ENCODE assay signal across 1 cellular context in the genomic region with DNA sequence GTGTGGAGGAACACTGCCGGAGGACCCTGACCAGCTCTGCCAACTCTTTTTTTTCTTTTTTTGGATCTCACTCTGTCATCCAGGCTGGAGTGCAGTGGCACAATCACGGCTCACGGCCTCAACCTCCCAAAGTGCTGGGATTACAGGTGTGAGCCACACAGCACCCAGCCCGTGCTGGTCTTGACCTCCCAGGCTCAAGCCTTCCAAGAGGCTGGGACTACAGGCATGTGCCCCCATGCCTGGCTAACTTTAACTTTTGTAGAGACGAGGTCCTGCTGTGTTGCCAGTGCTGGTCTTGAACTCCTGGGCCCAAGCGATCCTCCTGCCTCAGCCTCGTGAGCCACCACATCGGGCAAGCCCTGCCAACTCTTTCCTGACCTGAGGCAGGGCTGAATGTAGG.
A peak's percentile ranks its signal among the peaks of the same experiment; 100 is the strongest.
TF ChIP-seq lines count a peak whose summit lies in the region.

No MANE protein-coding gene starts in this region.

TF ChIP-seq in HepG2, 621 proteins besides CTCF, POLR2A, EP300 and RAD21:
- TF ChIP-seq TEAD3 (CRISPR knock-in tag; optimal IDR thresholded peaks at IDR 0.05; ENCODE audit: borderline replicate concordance) (no peak), ZNF768 (CRISPR knock-in tag; IDR thresholded peaks at IDR 0.05) (peak; percentile 87; the same call in 1 of the 2 replicates)
- TF ChIP-seq, protein P1, sequence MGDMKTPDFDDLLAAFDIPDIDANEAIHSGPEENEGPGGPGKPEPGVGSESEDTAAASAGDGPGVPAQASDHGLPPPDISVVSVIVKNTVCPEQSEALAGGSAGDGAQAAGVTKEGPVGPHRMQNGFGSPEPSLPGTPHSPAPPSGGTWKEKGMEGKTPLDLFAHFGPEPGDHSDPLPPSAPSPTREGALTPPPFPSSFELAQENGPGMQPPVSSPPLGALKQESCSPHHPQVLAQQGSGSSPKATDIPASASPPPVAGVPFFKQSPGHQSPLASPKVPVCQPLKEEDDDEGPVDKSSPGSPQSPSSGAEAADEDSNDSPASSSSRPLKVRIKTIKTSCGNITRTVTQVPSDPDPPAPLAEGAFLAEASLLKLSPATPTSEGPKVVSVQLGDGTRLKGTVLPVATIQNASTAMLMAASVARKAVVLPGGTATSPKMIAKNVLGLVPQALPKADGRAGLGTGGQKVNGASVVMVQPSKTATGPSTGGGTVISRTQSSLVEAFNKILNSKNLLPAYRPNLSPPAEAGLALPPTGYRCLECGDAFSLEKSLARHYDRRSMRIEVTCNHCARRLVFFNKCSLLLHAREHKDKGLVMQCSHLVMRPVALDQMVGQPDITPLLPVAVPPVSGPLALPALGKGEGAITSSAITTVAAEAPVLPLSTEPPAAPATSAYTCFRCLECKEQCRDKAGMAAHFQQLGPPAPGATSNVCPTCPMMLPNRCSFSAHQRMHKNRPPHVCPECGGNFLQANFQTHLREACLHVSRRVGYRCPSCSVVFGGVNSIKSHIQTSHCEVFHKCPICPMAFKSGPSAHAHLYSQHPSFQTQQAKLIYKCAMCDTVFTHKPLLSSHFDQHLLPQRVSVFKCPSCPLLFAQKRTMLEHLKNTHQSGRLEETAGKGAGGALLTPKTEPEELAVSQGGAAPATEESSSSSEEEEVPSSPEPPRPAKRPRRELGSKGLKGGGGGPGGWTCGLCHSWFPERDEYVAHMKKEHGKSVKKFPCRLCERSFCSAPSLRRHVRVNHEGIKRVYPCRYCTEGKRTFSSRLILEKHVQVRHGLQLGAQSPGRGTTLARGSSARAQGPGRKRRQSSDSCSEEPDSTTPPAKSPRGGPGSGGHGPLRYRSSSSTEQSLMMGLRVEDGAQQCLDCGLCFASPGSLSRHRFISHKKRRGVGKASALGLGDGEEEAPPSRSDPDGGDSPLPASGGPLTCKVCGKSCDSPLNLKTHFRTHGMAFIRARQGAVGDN (CRISPR knock-in tag; IDR thresholded peaks at IDR 0.05), result peak; percentile 47
